In the genomic region with DNA sequence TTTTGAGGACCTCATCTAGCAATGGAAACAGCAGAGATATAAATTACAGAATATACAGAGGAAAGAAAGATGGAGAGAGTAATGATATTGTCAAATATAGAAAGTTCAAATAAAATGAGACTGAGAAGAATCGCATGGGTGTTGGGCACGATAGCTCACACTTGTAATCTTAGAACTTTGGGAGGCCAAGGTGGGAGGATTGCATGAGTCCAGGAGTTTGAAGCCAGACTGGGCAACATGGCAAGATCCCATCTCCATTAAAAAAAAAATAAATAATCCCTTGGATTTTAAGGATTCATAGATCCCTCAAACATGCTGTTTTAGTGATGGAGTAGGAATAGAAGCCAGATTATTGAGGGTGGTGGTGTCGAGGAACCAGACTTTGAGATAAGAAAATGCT, we compare ENCODE assay signal across 1 cellular context.
TF ChIP-seq lines count a peak whose summit lies in the region.

No MANE protein-coding gene starts in this region.

TF ChIP-seq in HEK293, 187 proteins besides CTCF, POLR2A, EP300 and RAD21 (continued from another document):
- TF ChIP-seq, protein P1, sequence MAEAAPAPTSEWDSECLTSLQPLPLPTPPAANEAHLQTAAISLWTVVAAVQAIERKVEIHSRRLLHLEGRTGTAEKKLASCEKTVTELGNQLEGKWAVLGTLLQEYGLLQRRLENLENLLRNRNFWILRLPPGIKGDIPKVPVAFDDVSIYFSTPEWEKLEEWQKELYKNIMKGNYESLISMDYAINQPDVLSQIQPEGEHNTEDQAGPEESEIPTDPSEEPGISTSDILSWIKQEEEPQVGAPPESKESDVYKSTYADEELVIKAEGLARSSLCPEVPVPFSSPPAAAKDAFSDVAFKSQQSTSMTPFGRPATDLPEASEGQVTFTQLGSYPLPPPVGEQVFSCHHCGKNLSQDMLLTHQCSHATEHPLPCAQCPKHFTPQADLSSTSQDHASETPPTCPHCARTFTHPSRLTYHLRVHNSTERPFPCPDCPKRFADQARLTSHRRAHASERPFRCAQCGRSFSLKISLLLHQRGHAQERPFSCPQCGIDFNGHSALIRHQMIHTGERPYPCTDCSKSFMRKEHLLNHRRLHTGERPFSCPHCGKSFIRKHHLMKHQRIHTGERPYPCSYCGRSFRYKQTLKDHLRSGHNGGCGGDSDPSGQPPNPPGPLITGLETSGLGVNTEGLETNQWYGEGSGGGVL (tag by site-specific recombination; IDR thresholded peaks at IDR 0.05) = no peak
